In the genomic region with DNA sequence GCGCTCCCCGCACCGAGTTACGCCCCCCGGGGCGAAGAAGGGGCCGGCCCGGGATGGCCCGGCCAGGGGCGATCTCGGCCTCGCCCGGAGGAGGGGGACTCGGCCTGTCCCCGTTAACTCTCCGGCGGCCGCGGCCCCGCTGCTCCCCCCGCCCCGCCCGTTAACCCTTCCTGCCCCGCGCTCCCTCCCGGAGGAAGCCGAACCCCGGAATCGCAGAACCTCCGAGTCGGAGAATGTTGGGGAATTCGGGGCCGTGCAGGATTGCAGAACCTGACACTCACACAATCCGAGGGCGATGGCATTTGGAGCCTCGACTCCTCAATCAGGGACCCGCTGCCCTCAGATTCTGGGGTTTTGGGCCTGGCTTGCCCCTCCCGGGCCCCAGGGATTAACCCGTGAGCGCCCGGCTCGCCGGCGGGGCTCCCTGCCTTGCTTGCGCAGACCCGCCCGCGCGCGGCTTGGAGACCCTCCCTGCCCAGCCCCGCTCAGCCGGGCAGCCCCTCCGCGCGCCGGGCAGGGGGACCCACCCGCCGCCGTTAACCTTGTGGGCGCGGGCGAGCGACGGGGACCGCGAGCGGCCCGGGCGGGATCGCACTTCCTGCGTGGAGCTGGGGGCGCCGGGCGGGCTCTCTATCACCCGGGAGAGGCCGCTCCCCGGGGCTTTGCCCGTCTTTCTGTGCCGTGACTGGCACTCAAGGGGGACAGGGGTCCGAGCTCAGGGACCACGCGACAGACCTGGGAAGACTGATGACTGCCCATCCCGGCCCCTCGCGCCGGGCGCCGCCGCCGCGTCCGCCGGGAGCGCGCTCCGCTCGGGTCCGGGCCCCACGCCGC, we compare ENCODE assay signal across 10 cellular contexts. TPM values are rescaled to one million over a fixed set of nuclear protein-coding genes. Genes with fewer than 3 reads are reported as not detected.
DNase-seq lines count a peak whose midpoint lies in the region; ATAC-seq, FAIRE-seq and TF ChIP-seq lines count a peak whose summit lies in the region.
"Had no signal": no experiment of that assay in that cellular context is flagged by ENCODE, and none has a peak within 500 bp of the region (broad histone marks: within the 10 kb centered on the region; RNA-seq: fewer than 3 reads in every experiment).

No MANE protein-coding gene starts in this region.

- in situ Hi-C loops in GM12878 (cut with MboI): no loop called here

- H3K36me3 ChIP-seq in GM12878 (ENCODE audit: control insufficient read depth in 2 of 2, insufficient read depth in 2 of 2, low read length in 1 of 2): no peaks in the 10 kb centered on the region
- H3K36me3 ChIP-seq in suprapubic skin: no peaks in the 10 kb centered on the region

- TF ChIP-seq RAD21 in GM12878 (IDR thresholded peaks at IDR 0.05; ENCODE audit: insufficient read depth, low read depth, low read length): no peak

- H3K27ac ChIP-seq in GM12878 (ENCODE audit: control insufficient read depth, insufficient read depth) (no peak overlapping the region), suprapubic skin (no peak overlapping the region)

- intact Hi-C loops in GM12878 (cut with micrococcal nuclease; ENCODE audit: unreplicated experiment) (no loop called here), lower leg skin (cut with DNase I; ENCODE audit: low total_unique reads) (no loop called here)

- BruUV-seq in GM12878 (replicated peaks; lab: Mats Ljungman, UMichigan): no TSS peak

- TF ChIP-seq EP300 in GM12878 (IDR thresholded peaks at IDR 0.05; ENCODE audit: borderline replicate concordance in 1 of 2, control insufficient read depth in 1 of 2, low read depth in 2 of 2, low read length in 2 of 2) (no peak), suprapubic skin (IDR thresholded peaks at IDR 0.05) (no peak)

- FAIRE-seq in GM12878 (lab: Jason Lieb, UNC): no peak
- FAIRE-seq: GM18507 had no signal

- no peak overlapping the region for H2AFZ ChIP-seq in GM12878 (ENCODE audit: control insufficient read depth, low read depth, low read length)

- SMC1A ChIA-PET in GM12878 (lab: Charles Lee; ENCODE audit: uncharacterized antibody, unreplicated experiment): no interaction called here

- H3K4me3 ChIP-seq in GM12878: no peak overlapping the region
- H3K4me3 ChIP-seq in lower leg skin (ENCODE audit: low read depth, poor library complexity, severe bottlenecking): peak overlapping the region; percentile 23
- peak overlapping the region; percentile 53 for H3K4me3 ChIP-seq in suprapubic skin

- 4% methylated on average over 51 of the region's 100 CpGs for WGBS in GM12878 (ENCODE audit: insufficient coverage, insufficient replicate concordance, low lambda C conversion rate, missing lambda C conversion rate)
- 0 to 1% methylated on average over 26 to 61 of the region's 100 CpGs for WGBS in lower leg skin, 2 donors
- WGBS in suprapubic skin: 0% methylated on average over 2 of the region's 100 CpGs

- POLR2A ChIA-PET in GM12878 (lab: Charles Lee): no interaction called here

- RAD21 ChIA-PET in GM12878 (lab: Charles Lee; ENCODE audit: unreplicated experiment): no interaction called here

- peak; percentile 54 for DNase-seq in NCI-H2171 (lab: John Stamatoyannopoulos, UW)
- DNase-seq in NCI-H2171 treated with DMSO at 0.1 percent for 48 hours (lab: John Stamatoyannopoulos, UW): no peak
- no peak for DNase-seq in GM12878 (ENCODE audit: low read depth, low spot score)
- DNase-seq in lower leg skin (ENCODE audit: low spot score in 2 of 2): no peak
- no peak for DNase-seq in suprapubic skin (ENCODE audit: low spot score in 2 of 2)
- no peak for DNase-seq in GM03348 (ENCODE audit: low spot score)
- DNase-seq in NCI-H187 (lab: John Stamatoyannopoulos, UW): no peak
- DNase-seq in central memory CD4-positive, alpha-beta T cell: no peak
- DNase-seq: activated T-cell treated with anti-CD3 and anti-CD28 coated beads, Interleukin-2, amount 50 U/mL, for 24 hours had no signal

- no peaks in the 10 kb centered on the region for H3K9me3 ChIP-seq in GM12878 (replicated peaks; ENCODE audit: control insufficient read depth, insufficient read depth, low read length)
- no peaks in the 10 kb centered on the region for H3K9me3 ChIP-seq in suprapubic skin

- ATAC-seq in GM12878: no peak

- TF ChIP-seq POLR2A in GM12878 (IDR thresholded peaks at IDR 0.05; ENCODE audit: low read depth, low read length): no peak
- no peak for TF ChIP-seq POLR2A in lower leg skin (IDR thresholded peaks at IDR 0.05)
- TF ChIP-seq POLR2A in suprapubic skin (IDR thresholded peaks at IDR 0.05): no peak

- H3K9ac ChIP-seq in GM12878 (ENCODE audit: control insufficient read depth, insufficient read depth, low read length): no peak overlapping the region

- no peak for TF ChIP-seq CTCF in GM12878 (IDR thresholded peaks at IDR 0.05 in 2 of 3, conservative IDR thresholded peaks at IDR 0.05 in 1 of 3; ENCODE audit: control insufficient read depth in 2 of 3, extremely low read depth in 1 of 3, insufficient read depth in 1 of 3, low read depth in 3 of 3, low read length in 3 of 3)
- no peak for TF ChIP-seq CTCF in lower leg skin (IDR thresholded peaks at IDR 0.05)
- TF ChIP-seq CTCF in suprapubic skin (IDR thresholded peaks at IDR 0.05): no peak

- H3K4me1 ChIP-seq in GM12878 (ENCODE audit: control insufficient read depth, insufficient read depth, low read length) (no peaks in the 10 kb centered on the region), suprapubic skin (peaks cover 24% of the 10 kb centered on the region)

- CTCF ChIA-PET in GM12878 (lab: Yijun Ruan, JAX): no interaction called here

- H4K20me1 ChIP-seq in GM12878 (ENCODE audit: control insufficient read depth, insufficient read depth): no peaks in the 10 kb centered on the region; the same call in 1 of the 2 replicates

- H3K4me2 ChIP-seq in GM12878 (ENCODE audit: control insufficient read depth, insufficient read depth): no peak overlapping the region

- no peaks in the 10 kb centered on the region for H3K79me2 ChIP-seq in GM12878 (ENCODE audit: control insufficient read depth, insufficient read depth, low read length)

- peaks cover 7 to 9% of the 10 kb centered on the region in 2 experiments; a peak in 3 of 4 replicates for H3K27me3 ChIP-seq in GM12878 (replicated peaks in 1 of 2; ENCODE audit: control insufficient read depth in 2 of 2, insufficient read depth in 2 of 2, low read length in 1 of 2)
- H3K27me3 ChIP-seq in suprapubic skin: peaks cover 75% of the 10 kb centered on the region

TF ChIP-seq in GM12878, 131 proteins besides CTCF, POLR2A, EP300 and RAD21:
- no peak for TF ChIP-seq SP1 (IDR thresholded peaks at IDR 0.05; ENCODE audit: low read depth, low read length)
- TF ChIP-seq SUZ12 (IDR thresholded peaks at IDR 0.05; ENCODE audit: unreplicated experiment): peak; percentile 82

RNA-seq across cellular contexts. Expression of gene BEGAIN, which starts 18.8 kb away (rescaled TPM):
- total RNA-seq in GM12878 (2013; cell fraction: nucleolus; rRNA removed): 0.51 and 2.6 TPM in 2 replicates
- total RNA-seq in GM12878 (2014; rRNA removed) (0.06 and 0.16 TPM in 2 replicates), GM12878 (2014; rRNA removed; fragmentation: Illumina TruSeq; extraction: Trizol) (not detected in 2 replicates), GM12878 (2021) (0.24 and 0.31 TPM in 2 replicates), lower leg skin (1 to 10 TPM in 3 of 4 donors, under 1 TPM in 1; 0.25 to 2.2 (median 1.6) TPM), suprapubic skin (1 to 10 TPM in 2 of 4 donors, under 1 TPM in 2; 0.68 to 2.8 (median 1.1) TPM)
- not detected for polyA plus RNA-seq in GM12878 (2011; ENCODE audit: low read depth)
- polyA plus RNA-seq in GM12878 (2011; rRNA removed) (0.14 and 0.27 TPM in 2 replicates), GM12878 (2014; fragmentation: Illumina TruSeq; extraction: Trizol) (0.01 TPM in 1 of 2 replicates, not detected in the other), GM12878 (2014; fragmentation: Nextera tagmentation; extraction: Ambion mirVana) (not detected), GM12878 (2014; rRNA removed) (0.03 and 0.04 TPM in 2 replicates), GM12878 (2016; fragmentation: Nextera tagmentation; extraction: Ambion mirVana) (not detected)
- 0.08 and 0.24 TPM in 2 replicates for polyA plus RNA-seq in GM12878 (2011; cell fraction: cytosol; rRNA removed)
- 0.57 and 0.70 TPM in 2 replicates for polyA plus RNA-seq in GM12878 (2011; cell fraction: nucleus; rRNA removed)
- polyA plus RNA-seq in GM12878 (2012): 0.23 and 0.74 TPM in 2 replicates
- 0.67 TPM in 1 of 2 replicates, not detected in the other for polyA minus RNA-seq in GM12878 (2011; rRNA and poly(A)+ RNA removed)
- polyA minus RNA-seq in GM12878 (2011; cell fraction: cytosol; rRNA and poly(A)+ RNA removed): 0.40 and 1.0 TPM in 2 replicates
- polyA minus RNA-seq in GM12878 (2011; cell fraction: nucleus; rRNA and poly(A)+ RNA removed): 0.12 and 0.38 TPM in 2 replicates
